In the genomic region with DNA sequence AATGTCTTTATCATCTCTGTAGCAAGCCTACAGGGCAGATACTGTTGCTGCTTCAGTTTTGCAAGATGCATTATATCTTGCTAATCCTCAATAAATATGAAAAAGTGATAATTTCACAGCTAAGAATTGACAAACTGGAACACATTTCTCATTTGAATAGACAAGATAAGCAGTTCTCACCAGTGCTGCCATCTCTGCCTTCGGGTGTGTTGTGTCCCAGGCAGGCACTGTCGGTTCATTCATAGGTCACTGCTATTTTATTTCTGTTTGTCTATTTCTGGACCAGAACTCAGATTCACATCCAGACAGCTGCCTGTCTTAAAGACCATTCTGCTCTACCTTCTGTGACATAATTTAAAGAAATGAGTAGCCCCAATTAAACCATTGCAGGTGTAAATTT, we compare ENCODE assay signal across 17 cellular contexts.
DNase-seq lines count a peak whose midpoint lies in the region; ATAC-seq and TF ChIP-seq lines count a peak whose summit lies in the region.
"Had no signal": no experiment of that assay in that cellular context is flagged by ENCODE, and none has a peak within 500 bp of the region (broad histone marks: within the 10 kb centered on the region; RNA-seq: fewer than 3 reads in every experiment).

No MANE protein-coding gene starts in this region.

- H3F3A ChIP-seq in SK-N-SH (replicated peaks; ENCODE audit: insufficient read depth), result no peaks in the 10 kb centered on the region

- H3K9me2 ChIP-seq in SK-N-SH, result no peaks in the 10 kb centered on the region

- DNase-seq in left cardiac atrium (no peak), right atrium auricular region (ENCODE audit: low spot score) (no peak), SK-N-SH (peak; percentile 30), left lobe of liver (ENCODE audit: low spot score) (no peak), Kasumi-1 (lab: John Stamatoyannopoulos, UW) (no peak), spleen (no peak)
- DNase-seq: 8988T; CD8-positive, alpha-beta T cell; H7; KG1; NCI-H1105; NCI-H146; NCI-H2029; NCI-H524 treated with DMSO at 0.1 percent for 48 hours; SHP77 had no signal

- H3K9ac ChIP-seq in SK-N-SH (no peak overlapping the region), skeletal muscle tissue (ENCODE audit: low read depth in 1 of 3, low read length in 3 of 3) (peak overlapping the region in 1 of 3 donors; percentile 36)

- H3K4me3 ChIP-seq in right atrium auricular region (no peak overlapping the region), SK-N-SH (ENCODE audit: low read depth in 2 of 2, low read length in 1 of 2) (no peak overlapping the region), skeletal muscle tissue (ENCODE audit: low read length in 3 of 3) (peak overlapping the region in 1 of 3 donors; percentile 38), spleen (no peak overlapping the region)
- H3K4me3 ChIP-seq: SK-N-MC had no signal

- H3K27ac ChIP-seq in right atrium auricular region (peak overlapping the region in 1 of 2 donors; percentile 42), SK-N-SH (ENCODE audit: low read depth in 2 of 2, low read length in 1 of 2) (peak overlapping the region in 1 of 2 experiments; percentile 90; a peak in 2 of 4 replicates), skeletal muscle tissue (ENCODE audit: low read depth, low read length) (peak overlapping the region; percentile 49), spleen (no peak overlapping the region)
- H3K27ac ChIP-seq: SK-N-MC had no signal

- no peak overlapping the region for H2AFZ ChIP-seq in SK-N-SH (ENCODE audit: low read depth)

- H3K4me1 ChIP-seq in right atrium auricular region (peaks cover 0 to 10% of the 10 kb centered on the region in 2 donors), SK-N-SH (ENCODE audit: control insufficient read depth in 1 of 2, insufficient read depth in 2 of 2, low read depth in 1 of 2, low read length in 1 of 2) (peaks cover 0 to 13% of the 10 kb centered on the region in 2 experiments; a peak in 2 of 4 replicates), skeletal muscle tissue (ENCODE audit: control insufficient read depth in 3 of 3, insufficient read depth in 3 of 3, low read length in 3 of 3) (peaks cover 8 to 16% (median 13%) of the 10 kb centered on the region in 3 donors), spleen (no peaks in the 10 kb centered on the region)

- H3K36me3 ChIP-seq in right atrium auricular region, result no peaks in the 10 kb centered on the region
- no peaks in the 10 kb centered on the region for H3K36me3 ChIP-seq in SK-N-SH (replicated peaks in 1 of 2; ENCODE audit: control insufficient read depth in 1 of 2, insufficient read depth in 2 of 2, low read length in 1 of 2)
- H3K36me3 ChIP-seq in skeletal muscle tissue (ENCODE audit: control insufficient read depth in 3 of 3, insufficient read depth in 3 of 3, low read length in 3 of 3), result peaks cover 3 to 17% (median 5%) of the 10 kb centered on the region in 3 donors
- H3K36me3 ChIP-seq in spleen, result no peaks in the 10 kb centered on the region

- intact Hi-C loops in left cardiac atrium (cut with DNase I), result no loop called here
- intact Hi-C loops in spleen (cut with DNase I; ENCODE audit: low total_unique reads), result no loop called here

- peak; percentile 30 for TF ChIP-seq RAD21 in SK-N-SH (IDR thresholded peaks at IDR 0.05; ENCODE audit: low read length)

- no peaks in the 10 kb centered on the region for H4K20me1 ChIP-seq in SK-N-SH (ENCODE audit: insufficient read depth)

- TF ChIP-seq POLR2A in spleen (IDR thresholded peaks at IDR 0.05), result no peak

- H3K79me2 ChIP-seq in SK-N-SH (ENCODE audit: insufficient read depth), result no peaks in the 10 kb centered on the region

- TF ChIP-seq EP300 in SK-N-SH (IDR thresholded peaks at IDR 0.05; ENCODE audit: borderline replicate concordance in 1 of 2, low read depth in 1 of 2, low read length in 1 of 2), result peak in 1 of 2 experiments; percentile 78; a peak in 1 of 4 replicates

- ATAC-seq in left cardiac atrium (peak; percentile 30 to 45), left lobe of liver (peak; percentile 70)
- ATAC-seq: CD8-positive, alpha-beta T cell had no signal

- H3K27me3 ChIP-seq in right atrium auricular region (no peaks in the 10 kb centered on the region), SK-N-SH (ENCODE audit: insufficient read depth) (no peaks in the 10 kb centered on the region), skeletal muscle tissue (ENCODE audit: control insufficient read depth in 3 of 3, insufficient read depth in 3 of 3, low read length in 3 of 3) (no peaks in the 10 kb centered on the region), spleen (replicated peaks in 1 of 7) (no peaks in the 10 kb centered on the region)

- POLR2A ChIA-PET in SK-N-SH (lab: Yijun Ruan, JAX), result interaction anchor here (1.0 to 1.2 kb wide), 2 partner anchors 16 to 120 kb away, joined by 3 to 4 read pairs; no protein-coding TSS in a partner anchor

- TF ChIP-seq CTCF in right atrium auricular region (IDR thresholded peaks at IDR 0.05), result no peak
- TF ChIP-seq CTCF in SK-N-SH (IDR thresholded peaks at IDR 0.05), result no peak
- no peak for TF ChIP-seq CTCF in spleen (IDR thresholded peaks at IDR 0.05 in 8 of 11, conservative IDR thresholded peaks at IDR 0.05 in 3 of 11)

- no peak overlapping the region for H3K4me2 ChIP-seq in SK-N-SH

- CTCF ChIA-PET in SK-N-SH (lab: Yijun Ruan, JAX), result interaction anchor here (1.5 to 3.3 kb wide), 2 partner anchors 12 to 912 kb away, joined by 3 to 11 read pairs; no protein-coding TSS in a partner anchor

- H3K9me3 ChIP-seq in right atrium auricular region, result no peaks in the 10 kb centered on the region
- no peaks in the 10 kb centered on the region for H3K9me3 ChIP-seq in SK-N-SH
- H3K9me3 ChIP-seq in skeletal muscle tissue (ENCODE audit: control insufficient read depth in 3 of 3, low read length in 3 of 3), result no peaks in the 10 kb centered on the region
- H3K9me3 ChIP-seq in spleen, result no peaks in the 10 kb centered on the region

- WGBS in SK-N-SH (ENCODE audit: low lambda C conversion rate), result 27% methylated on average over 2 of the region's 2 CpGs
- WGBS in spleen, 5 donors, result 64 to 82% (median 77%) methylated on average over 2 of the region's 2 CpGs

TF ChIP-seq in SK-N-SH, 30 proteins besides CTCF, POLR2A, EP300 and RAD21:
- TF ChIP-seq NFIC (IDR thresholded peaks at IDR 0.05; ENCODE audit: borderline replicate concordance), result no peak
- no peak for TF ChIP-seq JUND (IDR thresholded peaks at IDR 0.05)
- peak; percentile 57; the same call in 1 of the 2 replicates for TF ChIP-seq GATA2 (CRISPR knock-in tag; IDR thresholded peaks at IDR 0.05)
- TF ChIP-seq EZH2phosphoT487 (IDR thresholded peaks at IDR 0.05; ENCODE audit: borderline replicate concordance, low read depth), result no peak
- TF ChIP-seq NRF1 (IDR thresholded peaks at IDR 0.05; ENCODE audit: low read depth, low read length), result no peak
- TF ChIP-seq CHD2 (IDR thresholded peaks at IDR 0.05; ENCODE audit: low read length, partially characterized antibody), result peak; percentile 38
- TF ChIP-seq RCOR1 (IDR thresholded peaks at IDR 0.05; ENCODE audit: low read length), result peak; percentile 44
